In the genomic region with DNA sequence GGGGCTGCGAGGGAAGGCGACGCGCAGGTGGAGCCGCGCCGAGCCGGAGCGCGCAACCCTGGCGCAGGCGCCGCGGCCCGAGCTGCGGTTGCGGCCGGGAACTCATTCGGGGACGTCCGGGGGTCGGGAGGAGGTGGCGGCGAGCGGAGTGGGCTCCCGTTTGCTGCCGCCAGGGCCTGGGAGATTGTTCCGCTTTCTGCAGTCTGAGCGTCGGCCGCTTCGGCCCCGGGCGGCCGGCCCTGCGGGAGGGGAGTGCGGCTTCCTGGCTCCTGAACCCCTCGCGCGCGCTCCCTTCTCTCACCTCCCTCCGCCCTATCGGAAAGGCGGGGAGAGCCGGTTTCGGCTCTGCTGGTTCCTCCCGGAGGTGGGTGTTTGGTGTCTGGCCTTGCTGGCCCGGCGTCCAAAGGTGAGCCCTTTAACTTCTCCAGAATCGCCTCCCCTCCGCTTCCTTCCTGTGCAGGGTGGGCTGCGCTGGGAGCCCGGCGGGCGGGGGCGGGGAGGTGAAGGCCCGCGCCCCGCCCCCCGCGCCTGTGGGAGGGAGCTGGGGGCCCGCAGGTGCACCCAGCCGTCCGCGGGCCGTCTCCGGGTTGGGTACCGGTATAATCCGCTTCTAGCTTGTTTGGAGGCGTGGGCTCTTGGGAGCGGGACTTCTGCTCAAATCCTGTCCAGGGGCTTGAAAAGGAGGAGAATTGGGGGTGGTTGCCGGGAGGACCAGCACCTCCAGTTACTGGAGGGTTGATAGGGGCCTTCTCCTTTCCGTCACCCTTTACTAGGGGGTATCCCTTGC, we compare ENCODE assay signal across 8 cellular contexts. TPM values are rescaled to one million over a fixed set of nuclear protein-coding genes. Genes with fewer than 3 reads are reported as not detected.
A peak's percentile ranks its signal among the peaks of the same experiment; 100 is the strongest.
DNase-seq lines count a peak whose midpoint lies in the region; ATAC-seq and TF ChIP-seq lines count a peak whose summit lies in the region.

No MANE protein-coding gene starts in this region.

- peak overlapping the region; percentile 83 for H3K27ac Mint-ChIP-seq in activated naive CD8-positive, alpha-beta T cell treated with anti-CD3 and anti-CD28 coated beads, Interleukin-2, amount 50 U/mL, for 24 hours

- H3K4me2 ChIP-seq in SU-DHL-6 (ENCODE audit: low read depth, low read length, poor library complexity, severe bottlenecking): peak overlapping the region; percentile 77
- H3K4me2 ChIP-seq in hepatocyte: peak overlapping the region; percentile 89
- peak overlapping the region; percentile 99 for H3K4me2 ChIP-seq in skeletal muscle satellite cell (ENCODE audit: low read length)

- H3K36me3 Mint-ChIP-seq in activated naive CD8-positive, alpha-beta T cell treated with anti-CD3 and anti-CD28 coated beads, Interleukin-2, amount 50 U/mL, for 24 hours (ENCODE audit: low read depth): peaks cover 3% of the 10 kb centered on the region

- H3K9me2 ChIP-seq in SU-DHL-6 (replicated peaks; ENCODE audit: insufficient read depth, low read length): no peaks in the 10 kb centered on the region
- H3K9me2 ChIP-seq in hepatocyte (replicated peaks; ENCODE audit: insufficient read depth): no peaks in the 10 kb centered on the region

- H3K9me3 Mint-ChIP-seq in activated naive CD8-positive, alpha-beta T cell treated with anti-CD3 and anti-CD28 coated beads, Interleukin-2, amount 50 U/mL, for 24 hours: no peaks in the 10 kb centered on the region

- peak; percentile 59 for ATAC-seq in GM21723 (IDR thresholded peaks at IDR 0.05; ENCODE audit: unreplicated experiment)
- peak; percentile 49 for ATAC-seq in activated naive CD8-positive, alpha-beta T cell treated with anti-CD3 and anti-CD28 coated beads, Interleukin-2, amount 50 U/mL, for 24 hours

- 1% methylated on average over 55 of the region's 73 CpGs for WGBS in hepatocyte (ENCODE audit: low lambda C conversion rate, missing lambda C conversion rate)

- no peaks in the 10 kb centered on the region for H3K27me3 Mint-ChIP-seq in activated naive CD8-positive, alpha-beta T cell treated with anti-CD3 and anti-CD28 coated beads, Interleukin-2, amount 50 U/mL, for 24 hours

- H3K36me3 ChIP-seq in GM06990 (ENCODE audit: control insufficient read depth, insufficient read depth, low read length): no peaks in the 10 kb centered on the region
- H3K36me3 ChIP-seq in SU-DHL-6 (ENCODE audit: low read length): peaks cover 1% of the 10 kb centered on the region; the same call in 1 of the 2 replicates
- H3K36me3 ChIP-seq in hepatocyte (replicated peaks; ENCODE audit: insufficient read depth, low read depth): no peaks in the 10 kb centered on the region
- H3K36me3 ChIP-seq in skeletal muscle satellite cell (ENCODE audit: insufficient read depth, low read length): no peaks in the 10 kb centered on the region

- H2AFZ ChIP-seq in SU-DHL-6 (ENCODE audit: low read depth, low read length, severe bottlenecking): peak overlapping the region; percentile 61
- peak overlapping the region; percentile 83 for H2AFZ ChIP-seq in hepatocyte

- H3K27ac ChIP-seq in SU-DHL-6 (ENCODE audit: low read depth, low read length): peak overlapping the region; percentile 84
- peak overlapping the region; percentile 93 for H3K27ac ChIP-seq in hepatocyte

- H3K79me2 ChIP-seq in SU-DHL-6 (ENCODE audit: insufficient read depth, low read length): peaks cover 20% of the 10 kb centered on the region
- H3K79me2 ChIP-seq in hepatocyte: peaks cover 42% of the 10 kb centered on the region

- peaks cover 37% of the 10 kb centered on the region for H3K4me1 Mint-ChIP-seq in activated naive CD8-positive, alpha-beta T cell treated with anti-CD3 and anti-CD28 coated beads, Interleukin-2, amount 50 U/mL, for 24 hours

- peak overlapping the region; percentile 66 for H3K4me3 ChIP-seq in GM06990 (replicated peaks; ENCODE audit: low read depth, low read length)
- peak overlapping the region; percentile 83 for H3K4me3 ChIP-seq in SU-DHL-6 (ENCODE audit: insufficient read depth, low read length, poor library complexity, severe bottlenecking)
- H3K4me3 ChIP-seq in hepatocyte: peak overlapping the region; percentile 69
- H3K4me3 ChIP-seq in skeletal muscle satellite cell (ENCODE audit: low read length): peak overlapping the region; percentile 89

- no peaks in the 10 kb centered on the region for H3F3A ChIP-seq in SU-DHL-6 (ENCODE audit: insufficient read depth)

- H3K9me3 ChIP-seq in SU-DHL-6 (ENCODE audit: insufficient read depth, low read length): no peaks in the 10 kb centered on the region
- H3K9me3 ChIP-seq in hepatocyte (ENCODE audit: low read depth): no peaks in the 10 kb centered on the region
- no peaks in the 10 kb centered on the region for H3K9me3 ChIP-seq in skeletal muscle satellite cell (replicated peaks; ENCODE audit: low read length)

- H3K27me3 ChIP-seq in GM06990 (replicated peaks; ENCODE audit: control insufficient read depth, insufficient read depth, low read length) (no peaks in the 10 kb centered on the region), SU-DHL-6 (ENCODE audit: low read length) (no peaks in the 10 kb centered on the region), hepatocyte (no peaks in the 10 kb centered on the region), skeletal muscle satellite cell (ENCODE audit: control insufficient read depth, insufficient read depth, low read length) (peaks cover 36% of the 10 kb centered on the region)

- peak; percentile 88 for DNase-seq in GM06990 (ENCODE audit: extremely low read depth, insufficient read length)
- DNase-seq in KG1 (lab: John Stamatoyannopoulos, UW): peak; percentile 93
- peak; percentile 66 for DNase-seq in activated naive CD8-positive, alpha-beta T cell treated with anti-CD3 and anti-CD28 coated beads, Interleukin-2, amount 50 U/mL, for 24 hours
- peak; percentile 82 for DNase-seq in hepatocyte (ENCODE audit: low spot score)
- no peak for DNase-seq in foreskin melanocyte

- no peak for TF ChIP-seq CTCF in GM06990 (IDR thresholded peaks at IDR 0.05; ENCODE audit: insufficient read depth, low read length, poor library complexity, severe bottlenecking)
- TF ChIP-seq CTCF in SU-DHL-6 (IDR thresholded peaks at IDR 0.05; ENCODE audit: insufficient read depth, low read length, poor library complexity, severe bottlenecking): no peak
- no peak for TF ChIP-seq CTCF in hepatocyte (IDR thresholded peaks at IDR 0.05; ENCODE audit: poor library complexity)

- H3K4me1 ChIP-seq in hepatocyte (ENCODE audit: insufficient read depth): peaks cover 13% of the 10 kb centered on the region
- peaks cover 12% of the 10 kb centered on the region for H3K4me1 ChIP-seq in skeletal muscle satellite cell (ENCODE audit: control insufficient read depth, insufficient read depth, low read length)

- H3K9ac ChIP-seq in SU-DHL-6 (ENCODE audit: low read length): peak overlapping the region; percentile 76
- H3K9ac ChIP-seq in skeletal muscle satellite cell (ENCODE audit: low read depth, low read length): peak overlapping the region; percentile 74

- H4K20me1 ChIP-seq in SU-DHL-6 (ENCODE audit: low read depth, low read length) (no peaks in the 10 kb centered on the region), hepatocyte (ENCODE audit: insufficient read depth, poor library complexity, severe bottlenecking) (no peaks in the 10 kb centered on the region)

- peak overlapping the region; percentile 83 for H3K4me3 Mint-ChIP-seq in activated naive CD8-positive, alpha-beta T cell treated with anti-CD3 and anti-CD28 coated beads, Interleukin-2, amount 50 U/mL, for 24 hours

RNA-seq across cellular contexts. Expression of a gene that starts 0.7 kb away (rescaled TPM):
- total RNA-seq in hepatocyte: 22.4 and 28.9 TPM in 2 replicates
- 13.8 and 15.1 TPM in 2 replicates for polyA plus RNA-seq in hepatocyte
- 16.4 and 20.8 TPM in 2 replicates for total RNA-seq in skeletal muscle satellite cell (2012; rRNA removed)
